Comparison of ENCODE assay signal across 20 cellular contexts in the genomic region with DNA sequence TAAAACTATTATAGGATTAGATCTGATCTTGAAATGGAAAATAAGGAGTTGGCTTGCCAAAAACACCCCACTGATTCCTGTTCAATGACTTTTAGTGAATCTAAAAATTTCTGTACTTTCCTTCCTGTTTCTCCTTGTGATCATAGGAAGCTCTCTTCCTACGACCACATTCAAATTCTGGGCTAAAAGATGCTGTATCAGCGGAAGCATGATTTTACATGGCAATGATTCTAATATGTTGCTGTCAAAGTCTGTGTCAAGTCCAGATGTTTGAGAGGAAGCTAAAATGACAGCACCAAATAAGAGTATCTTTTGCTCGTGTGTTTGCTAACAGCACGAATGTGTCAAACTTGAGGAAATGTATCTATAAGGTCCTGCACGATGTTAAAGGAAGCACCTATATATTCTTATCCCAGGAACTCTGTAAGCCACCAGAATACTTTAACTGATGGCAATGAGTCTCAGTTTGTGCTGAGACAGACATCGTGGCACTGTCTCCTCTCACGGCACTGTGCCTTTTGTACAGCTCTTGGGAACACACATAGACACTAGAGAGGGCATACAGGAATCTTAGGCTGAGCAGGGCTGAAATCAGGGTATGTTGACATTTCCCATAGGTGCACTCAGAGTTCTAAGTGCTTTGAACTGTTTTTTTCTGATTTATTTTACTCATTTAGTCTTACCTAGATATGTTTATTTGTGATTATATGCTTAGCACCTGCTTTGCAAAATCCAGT.
"Had no signal": no experiment of that assay in that cellular context is flagged by ENCODE, and none has a peak within 500 bp of the region (broad histone marks: within the 10 kb centered on the region; RNA-seq: fewer than 3 reads in every experiment).

No MANE protein-coding gene starts in this region.

- H3K27ac ChIP-seq: adrenal gland had no signal

- H3K4me1 ChIP-seq: adrenal gland had no signal

- H3K36me3 ChIP-seq: adrenal gland had no signal

- FAIRE-seq: RCC 7860 had no signal

- DNase-seq: activated CD4-positive, alpha-beta T cell treated with anti-CD3 and anti-CD28 coated beads for 4 hours; activated CD8-positive, alpha-beta memory T cell treated with anti-CD3 and anti-CD28 coated beads, Interleukin-2, amount 50 U/mL, for 4 hours; activated CD8-positive, alpha-beta T cell treated with anti-CD3 and anti-CD28 coated beads for 36 hours; activated naive CD4-positive, alpha-beta T cell treated with anti-CD3 and anti-CD28 coated beads, Interleukin-2, amount 50 U/mL, for 16 hours; activated naive CD8-positive, alpha-beta T cell treated with anti-CD3 and anti-CD28 coated beads, Interleukin-2, amount 10 ng/mL, durations not matched to agents 7 days and 5 days; adrenal gland; anterior cingulate cortex; central memory CD4-positive, alpha-beta T cell; NCI-H1092; NCI-H1417; NCI-H1930; NCI-H2107; NCI-H2171 treated with DMSO at 0.1 percent for 48 hours; NCI-H226; NCI-H526; PC-3; SIG-M5; T-helper 1 cell had no signal

- ATAC-seq: activated CD4-positive, CD25-positive, alpha-beta regulatory T cell treated with anti-CD3 and anti-CD28 coated beads, Interleukin-2, amount 50 U/mL, for 24 hours; activated CD8-positive, alpha-beta T cell treated with anti-CD3 and anti-CD28 coated beads for 36 hours; PC-3 had no signal

- H3K9me3 ChIP-seq: adrenal gland had no signal

- H3K27me3 ChIP-seq: adrenal gland had no signal

- H3K4me3 ChIP-seq: adrenal gland had no signal
